In the genomic region with DNA sequence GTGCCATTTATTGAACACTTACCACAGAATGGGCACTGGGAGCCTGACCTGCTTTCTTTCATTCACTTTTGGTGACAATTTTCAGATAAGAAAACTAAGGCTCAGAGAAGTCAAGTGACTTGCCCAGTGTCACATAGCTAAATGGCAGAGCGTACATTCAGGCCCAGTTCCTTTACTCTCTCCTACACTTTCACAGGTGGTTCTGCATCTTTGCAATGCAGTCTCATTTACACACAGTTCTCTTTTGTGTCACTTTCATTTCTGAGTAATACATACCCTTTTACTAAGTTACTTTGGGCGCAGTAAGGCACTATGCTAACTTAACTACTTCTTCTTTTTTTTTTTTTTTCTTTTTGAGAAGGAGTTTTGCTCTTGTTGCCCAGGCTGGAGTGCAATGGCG, we compare ENCODE assay signal across 10 cellular contexts. TPM values are rescaled to one million over a fixed set of nuclear protein-coding genes. Genes with fewer than 3 reads are reported as not detected.
DNase-seq lines count a peak whose midpoint lies in the region; ATAC-seq and TF ChIP-seq lines count a peak whose summit lies in the region.
"Had no signal": no experiment of that assay in that cellular context is flagged by ENCODE, and none has a peak within 500 bp of the region (broad histone marks: within the 10 kb centered on the region; RNA-seq: fewer than 3 reads in every experiment).

No MANE protein-coding gene starts in this region.

- H3K27ac ChIP-seq in SJCRH30: no peak overlapping the region

- ATAC-seq in GM18505 (IDR thresholded peaks at IDR 0.05; ENCODE audit: unreplicated experiment) (peak; percentile 91), GM21390 (IDR thresholded peaks at IDR 0.05; ENCODE audit: unreplicated experiment) (peak; percentile 98), HG03354 (IDR thresholded peaks at IDR 0.05; ENCODE audit: poor library complexity, severe bottlenecking, unreplicated experiment) (peak; percentile 96)

- H3K9me3 ChIP-seq in BE2C: no peaks in the 10 kb centered on the region
- no peaks in the 10 kb centered on the region for H3K9me3 ChIP-seq in SJCRH30 (replicated peaks)
- H3K9me3 ChIP-seq: heart left ventricle had no signal

- peak overlapping the region; percentile 20 for H3K4me3 Mint-ChIP-seq in activated naive CD8-positive, alpha-beta T cell

- peak overlapping the region; percentile 78 for H3K27ac Mint-ChIP-seq in activated naive CD8-positive, alpha-beta T cell

- peaks cover 46% of the 10 kb centered on the region for H3K4me1 Mint-ChIP-seq in activated naive CD8-positive, alpha-beta T cell (ENCODE audit: low read depth)

- DNase-seq in AG08396 (ENCODE audit: low spot score) (no peak), cardiac septum (ENCODE audit: low spot score) (no peak), BE2C (no peak), SJCRH30 (no peak)
- DNase-seq: EL, heart left ventricle had no signal

- H3K27me3 Mint-ChIP-seq in activated naive CD8-positive, alpha-beta T cell: peaks cover 6% of the 10 kb centered on the region

- intact Hi-C loops in cardiac septum (cut with DNase I): no loop called here

- H3K36me3 Mint-ChIP-seq in activated naive CD8-positive, alpha-beta T cell: peaks cover 15% of the 10 kb centered on the region

- peaks cover 8% of the 10 kb centered on the region for H3K27me3 ChIP-seq in BE2C
- no peaks in the 10 kb centered on the region for H3K27me3 ChIP-seq in SJCRH30
- H3K27me3 ChIP-seq: heart left ventricle had no signal

- no peak overlapping the region for H3K4me3 ChIP-seq in BE2C (ENCODE audit: low read depth, low read length)
- no peak overlapping the region for H3K4me3 ChIP-seq in SJCRH30
- H3K4me3 ChIP-seq: heart left ventricle had no signal

- H3K9me3 Mint-ChIP-seq in activated naive CD8-positive, alpha-beta T cell (ENCODE audit: low read depth): no peaks in the 10 kb centered on the region

- TF ChIP-seq CTCF in BE2C (IDR thresholded peaks at IDR 0.05; ENCODE audit: low read depth, low read length): no peak

- H3K36me3 ChIP-seq in BE2C: no peaks in the 10 kb centered on the region
- H3K36me3 ChIP-seq in SJCRH30: peaks cover 3% of the 10 kb centered on the region

- no peak for TF ChIP-seq POLR2A in GM18505 (IDR thresholded peaks at IDR 0.05; ENCODE audit: borderline replicate concordance, extremely low read depth, insufficient read depth, insufficient read length)

- H3K4me1 ChIP-seq in BE2C (no peaks in the 10 kb centered on the region), SJCRH30 (no peaks in the 10 kb centered on the region)

RNA-seq across cellular contexts. Expression of a gene that starts 8.3 kb away (rescaled TPM):
- total RNA-seq in cardiac septum: 32.4 TPM
- polyA plus RNA-seq in BE2C (2012; ENCODE audit: insufficient read depth, insufficient read length, low read depth): 3.8 TPM
- 7.3 and 9.2 TPM in 2 replicates for total RNA-seq in SJCRH30 (2014; rRNA removed; shearing (Covaris generic))

RNA-seq across cellular contexts. Expression of a gene that starts 53.6 kb away (rescaled TPM):
- 39.7 TPM for total RNA-seq in cardiac septum
- polyA plus RNA-seq in BE2C (2012; ENCODE audit: insufficient read depth, insufficient read length, low read depth): 20.7 TPM
- 14.6 and 16.5 TPM in 2 replicates for total RNA-seq in SJCRH30 (2014; rRNA removed; shearing (Covaris generic))
